In genomic region chr2:160269365-160269764, GRCh38 we compare ENCODE assay signal across 9 cellular contexts.
A peak's percentile ranks its signal among the peaks of the same experiment; 100 is the strongest.
DNase-seq lines count a peak whose midpoint lies in the region; ATAC-seq, FAIRE-seq and TF ChIP-seq lines count a peak whose summit lies in the region.
"Had no signal": no experiment of that assay in that cellular context is flagged by ENCODE, and none has a peak within 500 bp of the region (broad histone marks: within the 10 kb centered on the region; RNA-seq: fewer than 3 reads in every experiment).

No MANE protein-coding gene starts in this region.

- H3K9me3 ChIP-seq in CD4-positive, alpha-beta T cell (ENCODE audit: control insufficient read depth, low read length) = no peaks in the 10 kb centered on the region

- FAIRE-seq in urothelium cell line (lab: Jason Lieb, UNC) = no peak
- FAIRE-seq: frontal cortex had no signal

- intact Hi-C loops in CD4-positive, alpha-beta T cell (cut with DNase I, micrococcal nuclease) = no loop called here

- H3K4me1 Mint-ChIP-seq in CD4-positive, alpha-beta T cell (ENCODE audit: low read depth) = peaks cover 43% of the 10 kb centered on the region
- peaks cover 42% of the 10 kb centered on the region for H3K4me1 Mint-ChIP-seq in brain

- H3K36me3 Mint-ChIP-seq in CD4-positive, alpha-beta T cell (ENCODE audit: low read depth) = peaks cover 28% of the 10 kb centered on the region
- H3K36me3 Mint-ChIP-seq in brain = no peaks in the 10 kb centered on the region

- H3K4me3 Mint-ChIP-seq in CD4-positive, alpha-beta T cell = peak overlapping the region; percentile 88
- H3K4me3 Mint-ChIP-seq in brain = peak overlapping the region; percentile 82 to 89 (median 84)

- TF ChIP-seq CTCF in CD4-positive, alpha-beta T cell (IDR thresholded peaks at IDR 0.05) = no peak
- no peak for TF ChIP-seq CTCF in brain (conservative IDR thresholded peaks at IDR 0.05)

- peak overlapping the region; percentile 77 for H3K27ac ChIP-seq in CD4-positive, alpha-beta T cell (ENCODE audit: low read depth, low read length)

- CTCF ChIA-PET in CD4-positive, alpha-beta T cell (lab: Charles Lee) = interaction anchor here (0.6 to 2.7 kb wide), 12 partner anchors 9 to 943 kb away, joined by 3 to 12 read pairs (median 4); no protein-coding TSS in a partner anchor

- no peak for DNase-seq in CD4-positive, alpha-beta T cell
- DNase-seq in medulla oblongata (ENCODE audit: extremely low spot score) (peak; percentile 12), urothelium cell line (ENCODE audit: low spot score) (peak; percentile 16), foreskin melanocyte (no peak)

- no peaks in the 10 kb centered on the region for H3K9me3 Mint-ChIP-seq in CD4-positive, alpha-beta T cell
- H3K9me3 Mint-ChIP-seq in brain = peaks cover 0 to 2% (median 0%) of the 10 kb centered on the region in 5 experiments

- no peaks in the 10 kb centered on the region for H3K27me3 ChIP-seq in CD4-positive, alpha-beta T cell (ENCODE audit: control insufficient read depth, insufficient read depth, low read length)

- no peak for ATAC-seq in CD4-positive, alpha-beta T cell (ENCODE audit: poor library complexity)
- ATAC-seq in HG03571 (IDR thresholded peaks at IDR 0.05; ENCODE audit: unreplicated experiment) = peak; percentile 8
- ATAC-seq in GM19023 (IDR thresholded peaks at IDR 0.05; ENCODE audit: unreplicated experiment) = no peak
- ATAC-seq in GM19328 (IDR thresholded peaks at IDR 0.05; ENCODE audit: unreplicated experiment) = no peak

- POLR2A ChIA-PET in CD4-positive, alpha-beta T cell (lab: Charles Lee) = interaction anchor here (1.1 to 2.3 kb wide), 5 partner anchors 15 to 63 kb away, joined by 3 to 7 read pairs (median 3); no protein-coding TSS in a partner anchor

- H3K27ac Mint-ChIP-seq in CD4-positive, alpha-beta T cell = peak overlapping the region; percentile 96
- H3K27ac Mint-ChIP-seq in brain = peak overlapping the region; percentile 69 to 99 (median 94)

- H3K27me3 Mint-ChIP-seq in CD4-positive, alpha-beta T cell = no peaks in the 10 kb centered on the region
- peaks cover 57% of the 10 kb centered on the region for H3K27me3 Mint-ChIP-seq in brain

Comparison
In these comparisons a context has a peak if more than half of its experiments do, and no peak if none do; other contexts are left out.
1. DNase-seq: peak in medulla oblongata (single experiment) and urothelium cell line (single experiment); none in CD4-positive, alpha-beta T cell (0 of 10) and foreskin melanocyte (single experiment).